In the genomic region with DNA sequence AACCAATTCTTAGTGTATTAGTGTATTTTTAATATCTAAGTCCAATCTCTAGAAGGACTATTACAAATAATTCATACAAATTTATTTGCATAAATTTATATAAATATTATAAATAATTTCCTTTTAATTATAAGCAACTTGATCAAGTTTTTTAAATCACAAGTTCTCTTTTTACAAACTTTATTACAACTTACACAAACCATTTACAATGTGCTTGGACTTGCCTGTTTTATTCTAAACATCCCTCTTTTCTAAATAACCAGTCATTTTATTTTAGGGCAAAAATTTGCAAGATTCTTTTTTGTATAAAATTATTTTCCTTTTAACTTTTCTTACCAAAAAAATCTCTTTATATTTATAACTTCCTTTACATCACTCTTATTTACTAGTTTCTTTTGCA, we compare ENCODE assay signal across 30 cellular contexts.
DNase-seq lines count a peak whose midpoint lies in the region; ATAC-seq, FAIRE-seq and TF ChIP-seq lines count a peak whose summit lies in the region.
"Had no signal": no experiment of that assay in that cellular context is flagged by ENCODE, and none has a peak within 500 bp of the region (broad histone marks: within the 10 kb centered on the region; RNA-seq: fewer than 3 reads in every experiment).

No MANE protein-coding gene starts in this region.

- no peak overlapping the region for H3K9ac ChIP-seq in K562 (ENCODE audit: insufficient read depth in 1 of 2, low read depth in 2 of 2, low read length in 2 of 2)
- H3K9ac ChIP-seq in neural progenitor cell = no peak overlapping the region
- H3K9ac ChIP-seq: SK-N-SH had no signal

- H3K27me3 ChIP-seq in K562 (ENCODE audit: control insufficient read depth in 2 of 2, insufficient read depth in 2 of 2, low read length in 2 of 2) (no peaks in the 10 kb centered on the region), neural progenitor cell (no peaks in the 10 kb centered on the region)
- H3K27me3 ChIP-seq: MG63, transverse colon had no signal

- H3K9me1 ChIP-seq in K562 (ENCODE audit: control insufficient read depth, insufficient read depth, low read length) = no peaks in the 10 kb centered on the region

- FAIRE-seq in K562 (lab: Jason Lieb, UNC) = no peak

- no peak for TF ChIP-seq RAD21 in K562 (CRISPR knock-in tag; conservative IDR thresholded peaks at IDR 0.05 in 1 of 2, IDR thresholded peaks at IDR 0.05 in 1 of 2)

- peaks cover 15% of the 10 kb centered on the region for H3K9me3 Mint-ChIP-seq in neural progenitor cell
- H3K9me3 Mint-ChIP-seq: CD8-positive, alpha-beta T cell had no signal

- H3K4me2 ChIP-seq in K562 (ENCODE audit: insufficient read depth, low read length) = no peak overlapping the region
- H3K4me2 ChIP-seq in neural progenitor cell = no peak overlapping the region
- H3K4me2 ChIP-seq: SK-N-SH had no signal

- no peak overlapping the region for H3K27ac Mint-ChIP-seq in neural progenitor cell
- H3K27ac Mint-ChIP-seq: activated CD8-positive, alpha-beta memory T cell treated with anti-CD3 and anti-CD28 coated beads, Interleukin-2, amount 10 ng/mL, durations not matched to agents 7 days and 5 days; activated naive CD4-positive, alpha-beta T cell treated with anti-CD3 and anti-CD28 coated beads, Interleukin-2, amount 10 ng/mL, durations not matched to agents 7 days and 5 days; CD8-positive, alpha-beta T cell; H9 had no signal

- no peak overlapping the region for H3K27ac ChIP-seq in K562 (ENCODE audit: extremely low read depth, low read depth, low read length)
- no peak overlapping the region for H3K27ac ChIP-seq in neural progenitor cell
- H3K27ac ChIP-seq: 22Rv1, HL-60, prostate gland, transverse colon, VCaP had no signal

- no peaks in the 10 kb centered on the region for H3F3A ChIP-seq in neural progenitor cell (ENCODE audit: low read depth)

- no peak for TF ChIP-seq CTCF in K562 (IDR thresholded peaks at IDR 0.05 in 2 of 3, conservative IDR thresholded peaks at IDR 0.05 in 1 of 3; ENCODE audit: insufficient read depth in 2 of 3, low read depth in 1 of 3, low read length in 3 of 3)
- no peak for TF ChIP-seq CTCF in neural progenitor cell (IDR thresholded peaks at IDR 0.05)
- TF ChIP-seq CTCF in GM10248 (IDR thresholded peaks at IDR 0.05; ENCODE audit: control extremely low read depth, extremely low read depth, low read depth, missing control alignments) = no peak

- peak; percentile 47 for DNase-seq in DMS 273 (lab: John Stamatoyannopoulos, UW; ENCODE audit: unreplicated experiment)
- no peak for DNase-seq in DMS 273 treated with DMSO at 0.1 percent for 48 hours (lab: John Stamatoyannopoulos, UW)
- DNase-seq in NAMALWA (ENCODE audit: low spot score) = peak; percentile 23
- peak in 1 of 4 experiments; percentile 5 for DNase-seq in K562 (ENCODE audit: extremely low read depth in 1 of 4, low spot score in 3 of 4)
- peak; percentile 33 for DNase-seq in neural progenitor cell (ENCODE audit: low spot score)
- no peak for DNase-seq in GM10248 (ENCODE audit: extremely low spot score)
- DNase-seq in NCI-H446 treated with DMSO at 0.1 percent for 48 hours (lab: John Stamatoyannopoulos, UW) = no peak
- DNase-seq in AG20443 (ENCODE audit: low spot score) = no peak
- DNase-seq: activated CD4-positive, alpha-beta T cell treated with anti-CD3 and anti-CD28 coated beads for 48 hours; activated CD8-positive, alpha-beta memory T cell treated with anti-CD3 and anti-CD28 coated beads, Interleukin-2, amount 10 ng/mL, durations not matched to agents 7 days and 5 days; activated naive CD4-positive, alpha-beta T cell treated with anti-CD3 and anti-CD28 coated beads, Interleukin-2, amount 10 ng/mL, durations not matched to agents 7 days and 5 days; amniotic stem cell; CD8-positive, alpha-beta T cell; cortex of kidney; DMS79; glutamatergic neuron; H9; kidney glomerular epithelial cell; MG63; NCI-H146; NCI-H510A treated with DMSO at 0.1 percent for 48 hours; SK-N-SH; stimulated activated CD8-positive, alpha-beta memory T cell treated with anti-CD3 and anti-CD28 coated beads, Interleukin-4, amount 100 ng/mL, for 48 hours; T-helper 2 cell; transverse colon had no signal

- no peak overlapping the region for H3K4me3 ChIP-seq in K562
- no peak overlapping the region for H3K4me3 ChIP-seq in neural progenitor cell
- H3K4me3 ChIP-seq: lung, MG63, prostate gland, transverse colon had no signal

- H2AFZ ChIP-seq in K562 (ENCODE audit: low read depth, low read length) = no peak overlapping the region
- H2AFZ ChIP-seq in neural progenitor cell (replicated peaks) = no peak overlapping the region

- BruUV-seq in K562 (replicated peaks; lab: Mats Ljungman, UMichigan) = no TSS peak

- CTCF ChIA-PET in K562 (lab: Yijun Ruan, JAX; ENCODE audit: low intra/inter-chr PET ratio) = no interaction called here
- CTCF ChIA-PET in GM10248 (lab: Yijun Ruan, JAX) = interaction anchor here (0.8 kb wide), 1 partner anchor 7 kb away, joined by 3 read pairs; no protein-coding TSS in a partner anchor

- no peak for TF ChIP-seq EP300 in K562 (IDR thresholded peaks at IDR 0.05; ENCODE audit: low read length)

- intact Hi-C loops in K562 (cut with micrococcal nuclease) = no loop called here

- H3K9me3 ChIP-seq in K562 (replicated peaks; ENCODE audit: control insufficient read depth, insufficient read depth, low read depth, low read length) (no peaks in the 10 kb centered on the region), neural progenitor cell (ENCODE audit: low read depth) (peaks cover 22% of the 10 kb centered on the region)
- H3K9me3 ChIP-seq: prostate gland had no signal

- TF ChIP-seq POLR2A in K562 (conservative IDR thresholded peaks at IDR 0.05) = no peak

- POLR2A ChIA-PET in K562 (lab: Yijun Ruan, JAX) = no interaction called here
- POLR2A ChIA-PET in GM10248 (lab: Yijun Ruan, JAX) = no interaction called here

- H3K36me3 ChIP-seq in K562 (ENCODE audit: control insufficient read depth, insufficient read depth, low read length) (no peaks in the 10 kb centered on the region), neural progenitor cell (no peaks in the 10 kb centered on the region)
- H3K36me3 ChIP-seq: MG63, prostate gland, transverse colon had no signal

- H3K36me3 Mint-ChIP-seq in neural progenitor cell = no peaks in the 10 kb centered on the region
- H3K36me3 Mint-ChIP-seq: activated CD8-positive, alpha-beta memory T cell treated with anti-CD3 and anti-CD28 coated beads, Interleukin-2, amount 10 ng/mL, durations not matched to agents 7 days and 5 days; activated naive CD4-positive, alpha-beta T cell treated with anti-CD3 and anti-CD28 coated beads, Interleukin-2, amount 10 ng/mL, durations not matched to agents 7 days and 5 days; CD8-positive, alpha-beta T cell had no signal

- H3K79me2 ChIP-seq in K562 (ENCODE audit: control insufficient read depth, insufficient read depth, low read length) (no peaks in the 10 kb centered on the region), neural progenitor cell (ENCODE audit: low read depth) (no peaks in the 10 kb centered on the region)

- no peak overlapping the region for H3K4me3 Mint-ChIP-seq in neural progenitor cell
- H3K4me3 Mint-ChIP-seq: activated CD8-positive, alpha-beta memory T cell treated with anti-CD3 and anti-CD28 coated beads, Interleukin-2, amount 10 ng/mL, durations not matched to agents 7 days and 5 days; activated naive CD4-positive, alpha-beta T cell treated with anti-CD3 and anti-CD28 coated beads, Interleukin-2, amount 10 ng/mL, durations not matched to agents 7 days and 5 days; CD8-positive, alpha-beta T cell; H9 had no signal

- no peaks in the 10 kb centered on the region for H3K4me1 ChIP-seq in K562 (replicated peaks in 1 of 2; ENCODE audit: control insufficient read depth in 2 of 2, insufficient read depth in 2 of 2, low read length in 2 of 2)
- no peaks in the 10 kb centered on the region for H3K4me1 ChIP-seq in neural progenitor cell
- H3K4me1 ChIP-seq: prostate gland, transverse colon had no signal

- H3K4me1 Mint-ChIP-seq in neural progenitor cell = no peaks in the 10 kb centered on the region
- H3K4me1 Mint-ChIP-seq: activated naive CD4-positive, alpha-beta T cell treated with anti-CD3 and anti-CD28 coated beads, Interleukin-2, amount 10 ng/mL, durations not matched to agents 7 days and 5 days; H9 had no signal

- H4K20me1 ChIP-seq in K562 (replicated peaks; ENCODE audit: control insufficient read depth, insufficient read depth, low read length) = no peaks in the 10 kb centered on the region
- no peaks in the 10 kb centered on the region for H4K20me1 ChIP-seq in neural progenitor cell (ENCODE audit: low read depth)

- H3K27me3 Mint-ChIP-seq in neural progenitor cell (ENCODE audit: insufficient read depth, low read depth) = peaks cover 2% of the 10 kb centered on the region

- in situ Hi-C loops in K562 (cut with MboI) = no loop called here

- ATAC-seq in K562 = no peak
- ATAC-seq: activated CD8-positive, alpha-beta memory T cell treated with anti-CD3 and anti-CD28 coated beads, Interleukin-2, amount 10 ng/mL, durations not matched to agents 7 days and 5 days; CD8-positive, alpha-beta T cell had no signal

TF ChIP-seq in K562, 482 proteins besides CTCF, POLR2A, EP300 and RAD21:
- no peak for TF ChIP-seq ATF4 (CRISPR knock-in tag; IDR thresholded peaks at IDR 0.05)
- no peak for TF ChIP-seq THRAP3 (IDR thresholded peaks at IDR 0.05; ENCODE audit: borderline replicate concordance)
- no peak for TF ChIP-seq SRSF9 (IDR thresholded peaks at IDR 0.05; ENCODE audit: borderline replicate concordance, low read depth, low read length)
- TF ChIP-seq ZFP36 (IDR thresholded peaks at IDR 0.05; ENCODE audit: low read depth, low read length, partially characterized antibody) = peak; percentile 65
- TF ChIP-seq HDAC2 (IDR thresholded peaks at IDR 0.05) = no peak
- no peak for TF ChIP-seq NEUROD1 (IDR thresholded peaks at IDR 0.05; ENCODE audit: borderline replicate concordance, low read depth, low read length, partially characterized antibody)
- TF ChIP-seq MAFK (IDR thresholded peaks at IDR 0.05; ENCODE audit: low read length) = no peak

Comparison
In these comparisons a context has a peak if more than half of its experiments do, and no peak if none do; other contexts are left out.
1. DNase-seq: peak in DMS 273 (single experiment), NAMALWA (single experiment) and neural progenitor cell (single experiment); none in DMS 273 treated with DMSO at 0.1 percent for 48 hours (single experiment), GM10248 (single experiment), NCI-H446 treated with DMSO at 0.1 percent for 48 hours (single experiment) and AG20443 (single experiment).